ENCODE assay signal across 1 cellular context in the genomic region with DNA sequence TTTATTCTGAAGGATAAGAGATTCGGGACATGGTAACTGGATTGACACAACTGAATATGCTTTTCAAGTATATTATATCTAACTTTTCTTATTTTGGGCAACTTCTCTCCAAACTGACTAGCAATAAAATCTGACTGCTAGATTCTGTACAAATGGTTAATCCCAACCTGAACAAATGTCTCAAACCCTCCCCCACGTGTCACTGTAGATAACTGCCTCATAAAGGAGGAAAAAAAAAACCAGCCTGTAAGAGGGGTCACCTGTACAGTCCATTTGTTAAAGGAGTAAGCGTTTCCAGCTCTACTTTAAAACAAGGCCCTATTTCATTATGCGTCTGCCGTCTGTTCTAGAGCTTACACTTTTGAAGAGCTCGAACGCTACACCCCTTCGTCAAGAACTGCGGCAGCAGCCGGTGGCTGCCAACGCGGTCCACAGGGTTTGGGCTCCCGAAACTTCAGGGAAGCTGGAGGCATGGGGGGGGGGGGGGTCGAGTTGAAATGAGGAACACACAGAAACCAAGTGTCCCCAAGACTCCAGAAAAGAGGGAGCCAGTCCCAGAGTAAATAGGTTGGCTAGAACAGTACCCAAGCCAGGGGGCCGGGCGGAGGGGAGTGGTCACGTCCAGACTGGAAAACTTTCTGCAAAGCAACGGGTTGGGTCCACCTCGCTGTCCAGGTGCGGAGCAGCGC.
TF ChIP-seq lines count a peak whose summit lies in the region.

No MANE protein-coding gene starts in this region.

TF ChIP-seq in K562, 482 proteins besides CTCF, POLR2A, EP300 and RAD21 (continued from another document and continues in another):
- TF ChIP-seq SETDB1 (IDR thresholded peaks at IDR 0.05; ENCODE audit: low read length) (no peak), ILK (tag; IDR thresholded peaks at IDR 0.05; ENCODE audit: borderline replicate concordance, low read depth) (no peak), ZC3H11A (IDR thresholded peaks at IDR 0.05; ENCODE audit: low read depth, low read length) (no peak), MEIS2 (IDR thresholded peaks at IDR 0.05; ENCODE audit: partially characterized antibody) (no peak), MAZ (CRISPR knock-in tag; conservative IDR thresholded peaks at IDR 0.05 in 1 of 2, IDR thresholded peaks at IDR 0.05 in 1 of 2) (no peak), CAMTA2 (CRISPR knock-in tag; conservative IDR thresholded peaks at IDR 0.05) (no peak), RNF2 (IDR thresholded peaks at IDR 0.05) (no peak), BACH1 (tag; IDR thresholded peaks at IDR 0.05) (no peak), SMARCE1 (IDR thresholded peaks at IDR 0.05) (peak; percentile 25; the same call in 1 of the 2 replicates), YBX1 (IDR thresholded peaks at IDR 0.05) (no peak), TEAD2 (tag; IDR thresholded peaks at IDR 0.05) (no peak), NRF1 (conservative IDR thresholded peaks at IDR 0.05 in 1 of 2, IDR thresholded peaks at IDR 0.05 in 1 of 2) (no peak), ZNF212 (CRISPR knock-in tag; IDR thresholded peaks at IDR 0.05) (no peak), KHSRP (IDR thresholded peaks at IDR 0.05) (no peak), TBL1XR1 (IDR thresholded peaks at IDR 0.05; ENCODE audit: low read length in 2 of 2) (no peak), NFYB (IDR thresholded peaks at IDR 0.05; ENCODE audit: extremely low read depth, insufficient read length) (no peak), SNRNP70 (optimal IDR thresholded peaks at IDR 0.05; ENCODE audit: low read depth, low read length) (no peak), BMI1 (IDR thresholded peaks at IDR 0.05; ENCODE audit: low read length) (no peak), EZH2 (IDR thresholded peaks at IDR 0.05; ENCODE audit: borderline replicate concordance, low read depth, low read length) (no peak), STAT5A (IDR thresholded peaks at IDR 0.05; ENCODE audit: borderline replicate concordance, low read length) (no peak), ARNT (IDR thresholded peaks at IDR 0.05) (peak; percentile 13 to 89; a peak in 1 of 4 replicates), KAT7 (CRISPR knock-in tag; IDR thresholded peaks at IDR 0.05; ENCODE audit: borderline replicate concordance) (no peak), ZNF699 (CRISPR knock-in tag; IDR thresholded peaks at IDR 0.05; ENCODE audit: insufficient replicate concordance) (no peak), HSF4 (CRISPR knock-in tag; IDR thresholded peaks at IDR 0.05; ENCODE audit: borderline replicate concordance) (no peak), ZNF263 (CRISPR knock-in tag; IDR thresholded peaks at IDR 0.05; ENCODE audit: borderline replicate concordance) (peak; percentile 23; the same call in 1 of the 2 replicates), FOXP4 (CRISPR knock-in tag; IDR thresholded peaks at IDR 0.05; ENCODE audit: borderline replicate concordance) (no peak), ZNF12 (CRISPR knock-in tag; IDR thresholded peaks at IDR 0.05) (no peak), BHLHE40 (IDR thresholded peaks at IDR 0.05; ENCODE audit: low read length) (no peak), HNRNPLL (IDR thresholded peaks at IDR 0.05; ENCODE audit: low read depth, low read length, poor library complexity, severe bottlenecking) (no peak), ZNF217 (CRISPR knock-in tag; IDR thresholded peaks at IDR 0.05) (no peak), ZZZ3 (IDR thresholded peaks at IDR 0.05) (no peak), RBM22 (IDR thresholded peaks at IDR 0.05; ENCODE audit: low read depth, low read length, poor library complexity, severe bottlenecking) (no peak), POLR3G (IDR thresholded peaks at IDR 0.05; ENCODE audit: extremely low read depth, insufficient read length, insufficient replicate concordance) (no peak), KAT2B (IDR thresholded peaks at IDR 0.05; ENCODE audit: low read depth, low read length) (no peak), TAF7 (tag; IDR thresholded peaks at IDR 0.05) (no peak; the same call in 1 of the 2 replicates), ZNF133 (CRISPR knock-in tag; IDR thresholded peaks at IDR 0.05) (no peak), CCNT2 (IDR thresholded peaks at IDR 0.05; ENCODE audit: borderline replicate concordance, extremely low read depth, insufficient read length, low read depth, low read length) (no peak), FIP1L1 (IDR thresholded peaks at IDR 0.05; ENCODE audit: low read depth, low read length, poor library complexity, severe bottlenecking) (no peak), CBFB (CRISPR knock-in tag; IDR thresholded peaks at IDR 0.05) (no peak), MTA3 (IDR thresholded peaks at IDR 0.05; ENCODE audit: borderline replicate concordance) (no peak)
- TF ChIP-seq, protein P1, sequence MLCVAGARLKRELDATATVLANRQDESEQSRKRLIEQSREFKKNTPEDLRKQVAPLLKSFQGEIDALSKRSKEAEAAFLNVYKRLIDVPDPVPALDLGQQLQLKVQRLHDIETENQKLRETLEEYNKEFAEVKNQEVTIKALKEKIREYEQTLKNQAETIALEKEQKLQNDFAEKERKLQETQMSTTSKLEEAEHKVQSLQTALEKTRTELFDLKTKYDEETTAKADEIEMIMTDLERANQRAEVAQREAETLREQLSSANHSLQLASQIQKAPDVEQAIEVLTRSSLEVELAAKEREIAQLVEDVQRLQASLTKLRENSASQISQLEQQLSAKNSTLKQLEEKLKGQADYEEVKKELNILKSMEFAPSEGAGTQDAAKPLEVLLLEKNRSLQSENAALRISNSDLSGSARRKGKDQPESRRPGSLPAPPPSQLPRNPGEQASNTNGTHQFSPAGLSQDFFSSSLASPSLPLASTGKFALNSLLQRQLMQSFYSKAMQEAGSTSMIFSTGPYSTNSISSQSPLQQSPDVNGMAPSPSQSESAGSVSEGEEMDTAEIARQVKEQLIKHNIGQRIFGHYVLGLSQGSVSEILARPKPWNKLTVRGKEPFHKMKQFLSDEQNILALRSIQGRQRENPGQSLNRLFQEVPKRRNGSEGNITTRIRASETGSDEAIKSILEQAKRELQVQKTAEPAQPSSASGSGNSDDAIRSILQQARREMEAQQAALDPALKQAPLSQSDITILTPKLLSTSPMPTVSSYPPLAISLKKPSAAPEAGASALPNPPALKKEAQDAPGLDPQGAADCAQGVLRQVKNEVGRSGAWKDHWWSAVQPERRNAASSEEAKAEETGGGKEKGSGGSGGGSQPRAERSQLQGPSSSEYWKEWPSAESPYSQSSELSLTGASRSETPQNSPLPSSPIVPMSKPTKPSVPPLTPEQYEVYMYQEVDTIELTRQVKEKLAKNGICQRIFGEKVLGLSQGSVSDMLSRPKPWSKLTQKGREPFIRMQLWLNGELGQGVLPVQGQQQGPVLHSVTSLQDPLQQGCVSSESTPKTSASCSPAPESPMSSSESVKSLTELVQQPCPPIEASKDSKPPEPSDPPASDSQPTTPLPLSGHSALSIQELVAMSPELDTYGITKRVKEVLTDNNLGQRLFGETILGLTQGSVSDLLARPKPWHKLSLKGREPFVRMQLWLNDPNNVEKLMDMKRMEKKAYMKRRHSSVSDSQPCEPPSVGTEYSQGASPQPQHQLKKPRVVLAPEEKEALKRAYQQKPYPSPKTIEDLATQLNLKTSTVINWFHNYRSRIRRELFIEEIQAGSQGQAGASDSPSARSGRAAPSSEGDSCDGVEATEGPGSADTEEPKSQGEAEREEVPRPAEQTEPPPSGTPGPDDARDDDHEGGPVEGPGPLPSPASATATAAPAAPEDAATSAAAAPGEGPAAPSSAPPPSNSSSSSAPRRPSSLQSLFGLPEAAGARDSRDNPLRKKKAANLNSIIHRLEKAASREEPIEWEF (CRISPR knock-in tag; IDR thresholded peaks at IDR 0.05): no peak
- TF ChIP-seq, protein P2, sequence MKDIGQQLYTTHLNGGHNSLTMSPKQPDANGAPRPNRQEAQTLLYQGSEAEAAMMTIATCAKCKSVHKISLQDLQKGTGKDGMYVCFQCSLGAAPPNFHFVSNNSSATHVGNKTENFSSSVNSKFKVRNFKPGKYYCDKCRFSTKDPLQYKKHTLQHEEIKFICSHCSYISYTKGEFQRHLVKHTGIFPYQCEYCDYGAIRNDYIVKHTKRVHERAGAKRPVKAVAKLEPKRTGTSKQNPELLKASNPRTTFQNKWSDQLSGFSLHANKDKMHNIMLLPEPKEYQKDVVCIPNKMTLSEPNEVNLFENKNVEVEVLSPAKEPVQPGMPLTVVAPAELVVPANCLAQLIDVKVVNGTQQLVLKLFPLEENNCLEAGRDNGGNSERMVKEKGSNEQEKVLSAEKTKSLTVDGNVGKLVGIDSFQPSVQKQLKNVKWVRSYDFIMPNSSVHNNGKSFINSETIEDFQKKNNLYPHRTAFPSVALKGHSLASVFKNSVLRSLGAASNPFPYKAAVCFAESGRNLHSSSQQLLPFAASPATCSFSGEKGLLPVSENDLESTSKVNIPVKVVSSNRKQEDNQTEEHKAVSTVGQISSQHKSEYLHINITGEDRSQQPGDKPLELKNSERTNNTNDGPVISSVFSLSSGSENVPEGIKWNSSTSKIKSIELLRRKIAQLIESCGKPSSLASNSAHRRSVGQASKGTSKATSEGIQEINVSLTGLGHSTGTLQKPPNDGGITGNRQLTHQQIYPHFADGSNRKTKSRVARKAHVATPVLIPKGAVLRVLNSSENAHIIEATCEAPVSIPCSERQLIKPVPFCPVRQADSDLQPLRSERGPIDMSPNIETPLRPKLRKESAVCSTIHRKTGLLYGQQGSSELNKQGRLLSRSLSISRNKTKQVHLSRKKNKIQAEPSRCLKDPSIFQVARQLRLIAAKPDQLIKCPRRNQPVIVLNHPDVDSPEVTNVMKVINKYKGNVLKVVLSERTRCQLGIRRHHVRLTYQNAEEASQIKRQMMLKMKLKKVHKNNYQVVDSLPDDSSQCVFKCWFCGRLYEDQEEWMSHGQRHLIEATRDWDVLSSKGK (CRISPR knock-in tag; IDR thresholded peaks at IDR 0.05): no peak
- TF ChIP-seq, protein P3, sequence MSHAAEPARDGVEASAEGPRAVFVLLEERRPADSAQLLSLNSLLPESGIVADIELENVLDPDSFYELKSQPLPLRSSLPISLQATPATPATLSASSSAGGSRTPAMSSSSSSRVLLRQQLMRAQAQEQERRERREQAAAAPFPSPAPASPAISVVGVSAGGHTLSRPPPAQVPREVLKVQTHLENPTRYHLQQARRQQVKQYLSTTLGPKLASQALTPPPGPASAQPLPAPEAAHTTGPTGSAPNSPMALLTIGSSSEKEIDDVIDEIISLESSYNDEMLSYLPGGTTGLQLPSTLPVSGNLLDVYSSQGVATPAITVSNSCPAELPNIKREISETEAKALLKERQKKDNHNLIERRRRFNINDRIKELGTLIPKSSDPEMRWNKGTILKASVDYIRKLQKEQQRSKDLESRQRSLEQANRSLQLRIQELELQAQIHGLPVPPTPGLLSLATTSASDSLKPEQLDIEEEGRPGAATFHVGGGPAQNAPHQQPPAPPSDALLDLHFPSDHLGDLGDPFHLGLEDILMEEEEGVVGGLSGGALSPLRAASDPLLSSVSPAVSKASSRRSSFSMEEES (CRISPR knock-in tag; IDR thresholded peaks at IDR 0.05): no peak
- TF ChIP-seq, protein P4, sequence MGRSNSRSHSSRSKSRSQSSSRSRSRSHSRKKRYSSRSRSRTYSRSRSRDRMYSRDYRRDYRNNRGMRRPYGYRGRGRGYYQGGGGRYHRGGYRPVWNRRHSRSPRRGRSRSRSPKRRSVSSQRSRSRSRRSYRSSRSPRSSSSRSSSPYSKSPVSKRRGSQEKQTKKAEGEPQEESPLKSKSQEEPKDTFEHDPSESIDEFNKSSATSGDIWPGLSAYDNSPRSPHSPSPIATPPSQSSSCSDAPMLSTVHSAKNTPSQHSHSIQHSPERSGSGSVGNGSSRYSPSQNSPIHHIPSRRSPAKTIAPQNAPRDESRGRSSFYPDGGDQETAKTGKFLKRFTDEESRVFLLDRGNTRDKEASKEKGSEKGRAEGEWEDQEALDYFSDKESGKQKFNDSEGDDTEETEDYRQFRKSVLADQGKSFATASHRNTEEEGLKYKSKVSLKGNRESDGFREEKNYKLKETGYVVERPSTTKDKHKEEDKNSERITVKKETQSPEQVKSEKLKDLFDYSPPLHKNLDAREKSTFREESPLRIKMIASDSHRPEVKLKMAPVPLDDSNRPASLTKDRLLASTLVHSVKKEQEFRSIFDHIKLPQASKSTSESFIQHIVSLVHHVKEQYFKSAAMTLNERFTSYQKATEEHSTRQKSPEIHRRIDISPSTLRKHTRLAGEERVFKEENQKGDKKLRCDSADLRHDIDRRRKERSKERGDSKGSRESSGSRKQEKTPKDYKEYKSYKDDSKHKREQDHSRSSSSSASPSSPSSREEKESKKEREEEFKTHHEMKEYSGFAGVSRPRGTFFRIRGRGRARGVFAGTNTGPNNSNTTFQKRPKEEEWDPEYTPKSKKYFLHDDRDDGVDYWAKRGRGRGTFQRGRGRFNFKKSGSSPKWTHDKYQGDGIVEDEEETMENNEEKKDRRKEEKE (IDR thresholded peaks at IDR 0.05; ENCODE audit: borderline replicate concordance in 1 of 2, control insufficient read depth in 1 of 2, low read depth in 2 of 2, low read length in 1 of 2): no peak
- TF ChIP-seq, protein P5, sequence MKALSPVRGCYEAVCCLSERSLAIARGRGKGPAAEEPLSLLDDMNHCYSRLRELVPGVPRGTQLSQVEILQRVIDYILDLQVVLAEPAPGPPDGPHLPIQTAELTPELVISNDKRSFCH (CRISPR knock-in tag; IDR thresholded peaks at IDR 0.05): no peak
- TF ChIP-seq, protein P5 (tag; IDR thresholded peaks at IDR 0.05): no peak
- TF ChIP-seq, protein P6, sequence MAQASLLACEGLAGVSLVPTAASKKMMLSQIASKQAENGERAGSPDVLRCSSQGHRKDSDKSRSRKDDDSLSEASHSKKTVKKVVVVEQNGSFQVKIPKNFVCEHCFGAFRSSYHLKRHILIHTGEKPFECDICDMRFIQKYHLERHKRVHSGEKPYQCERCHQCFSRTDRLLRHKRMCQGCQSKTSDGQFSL (CRISPR knock-in tag; IDR thresholded peaks at IDR 0.05): peak; percentile 93
- TF ChIP-seq, protein P6 (tag; IDR thresholded peaks at IDR 0.05): 0 out of 4 replicates have a peak, but pooled peaks of 1 of the 2 experiments have one; percentile 49
